Comparison of ENCODE assay signal across 14 cellular contexts in the genomic region with DNA sequence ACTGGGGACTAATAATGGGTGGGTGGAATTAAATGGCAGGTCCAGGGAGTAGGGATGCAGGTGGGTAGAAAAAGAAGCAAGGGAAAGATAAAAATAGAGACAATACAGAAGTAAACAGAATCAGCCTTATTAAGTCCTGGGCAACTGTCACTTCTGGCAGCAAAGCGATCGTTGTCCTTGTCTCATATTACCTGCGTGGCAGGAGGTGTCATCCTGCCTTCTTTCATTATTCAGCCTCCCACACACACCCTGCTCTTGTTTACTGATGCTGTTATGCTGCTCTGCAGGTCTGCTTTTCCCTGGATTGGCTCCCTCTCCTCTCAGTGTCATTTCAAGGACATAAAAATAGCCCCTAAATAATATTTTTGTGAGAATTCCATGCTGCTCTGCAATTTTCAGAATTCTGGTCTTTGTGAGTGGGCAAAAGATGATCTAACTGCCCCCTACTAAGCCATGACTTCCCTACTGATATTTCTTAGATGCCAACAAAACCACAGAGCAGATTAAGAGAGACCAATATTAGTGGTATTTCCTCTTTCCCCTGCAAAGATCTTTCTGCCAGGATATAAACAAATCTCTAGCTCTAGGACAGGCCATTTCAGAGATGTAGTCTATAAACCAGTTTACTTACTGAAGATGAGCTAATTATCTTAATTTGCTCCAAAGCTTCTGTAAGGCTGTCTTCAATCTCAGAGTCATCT. TPM values are rescaled to one million over a fixed set of nuclear protein-coding genes. Genes with fewer than 3 reads are reported as not detected.
DNase-seq lines count a peak whose midpoint lies in the region; ATAC-seq and TF ChIP-seq lines count a peak whose summit lies in the region.
"Had no signal": no experiment of that assay in that cellular context is flagged by ENCODE, and none has a peak within 500 bp of the region (broad histone marks: within the 10 kb centered on the region; RNA-seq: fewer than 3 reads in every experiment).

No MANE protein-coding gene starts in this region.

- BruUV-seq in MCF 10A (replicated peaks; lab: Mats Ljungman, UMichigan) = no TSS peak

- POLR2A ChIA-PET in MCF 10A (lab: Yijun Ruan, JAX) = interaction anchor here (0.6 kb wide), 1 partner anchor 28 kb away, joined by 4 read pairs; no protein-coding TSS in a partner anchor

- ATAC-seq in HG03378 (IDR thresholded peaks at IDR 0.05; ENCODE audit: unreplicated experiment) (no peak), HG03039 (IDR thresholded peaks at IDR 0.05; ENCODE audit: unreplicated experiment) (no peak)

- no peak for TF ChIP-seq POLR2A in breast epithelium (IDR thresholded peaks at IDR 0.05)

- H3K4me3 ChIP-seq in breast epithelium (no peak overlapping the region), colonic mucosa (no peak overlapping the region), right atrium auricular region (no peak overlapping the region)
- H3K4me3 ChIP-seq: MG63 had no signal

- intact Hi-C loops in breast epithelium (cut with DNase I; ENCODE audit: low total_unique reads) (no loop called here), MCF 10A (cut with micrococcal nuclease) (no loop called here), colonic mucosa (cut with DNase I) (loop anchor here (5.0 kb wide), 1 partner anchor 292 kb away; no protein-coding TSS in a partner anchor)

- H3K9me3 ChIP-seq in breast epithelium = no peaks in the 10 kb centered on the region
- no peaks in the 10 kb centered on the region for H3K9me3 ChIP-seq in colonic mucosa
- H3K9me3 ChIP-seq in right atrium auricular region = no peaks in the 10 kb centered on the region
- H3K9me3 ChIP-seq: MG63 had no signal

- H3K36me3 ChIP-seq in breast epithelium (no peaks in the 10 kb centered on the region), colonic mucosa (no peaks in the 10 kb centered on the region), right atrium auricular region (no peaks in the 10 kb centered on the region)
- H3K36me3 ChIP-seq: MG63 had no signal

- no peaks in the 10 kb centered on the region for H3K27me3 Mint-ChIP-seq in MCF 10A (ENCODE audit: insufficient read depth, unreplicated experiment)
- H3K27me3 Mint-ChIP-seq: brain had no signal

- H3K36me3 Mint-ChIP-seq in MCF 10A (ENCODE audit: insufficient read depth, unreplicated experiment) = no peaks in the 10 kb centered on the region
- H3K36me3 Mint-ChIP-seq: brain had no signal

- H3K27me3 ChIP-seq in breast epithelium (no peaks in the 10 kb centered on the region), colonic mucosa (no peaks in the 10 kb centered on the region), right atrium auricular region (no peaks in the 10 kb centered on the region)
- H3K27me3 ChIP-seq: MG63 had no signal

- H3K27ac ChIP-seq in breast epithelium (peak overlapping the region; percentile 33 to 67), colonic mucosa (no peak overlapping the region), right atrium auricular region (no peak overlapping the region)

- H3K9me3 Mint-ChIP-seq in MCF 10A (ENCODE audit: unreplicated experiment) = no peaks in the 10 kb centered on the region
- H3K9me3 Mint-ChIP-seq: activated T-helper 2 cell treated with anti-CD3 and anti-CD28 coated beads, Interferon-gamma antibody, Interleukin-2, Interleukin-4, amounts not matched to agents 10 μg/mL and 5 μg/mL and 100 μg/mL, durations not matched to agents 14 hours and 24 hours and 36 hours had no signal

- H3K4me1 Mint-ChIP-seq in MCF 10A (ENCODE audit: insufficient read depth, unreplicated experiment) = peaks cover 22% of the 10 kb centered on the region

- peaks cover 0 to 8% of the 10 kb centered on the region in 2 donors for H3K4me1 ChIP-seq in breast epithelium
- no peaks in the 10 kb centered on the region for H3K4me1 ChIP-seq in colonic mucosa
- H3K4me1 ChIP-seq in right atrium auricular region = peaks cover 0 to 10% of the 10 kb centered on the region in 2 donors

- H3K4me3 Mint-ChIP-seq in MCF 10A (ENCODE audit: unreplicated experiment) = no peak overlapping the region

- H3K27ac Mint-ChIP-seq in MCF 10A (ENCODE audit: low read depth, unreplicated experiment) = no peak overlapping the region
- H3K27ac Mint-ChIP-seq: activated T-helper 2 cell treated with anti-CD3 and anti-CD28 coated beads, Interferon-gamma antibody, Interleukin-2, Interleukin-4, amounts not matched to agents 10 μg/mL and 5 μg/mL and 100 μg/mL, durations not matched to agents 14 hours and 24 hours and 36 hours had no signal

- peak in 1 of 2 donors; percentile 44 for DNase-seq in breast epithelium (ENCODE audit: low spot score in 2 of 2)
- DNase-seq in MCF 10A (ENCODE audit: unreplicated experiment) = no peak
- peak; percentile 91 for DNase-seq in NCI-H345 (lab: John Stamatoyannopoulos, UW)
- peak; percentile 75 for DNase-seq in cerebellar cortex (ENCODE audit: low spot score)
- DNase-seq in colonic mucosa = no peak
- no peak for DNase-seq in right atrium auricular region (ENCODE audit: low spot score)
- DNase-seq: activated CD4-positive, alpha-beta T cell treated with anti-CD3 and anti-CD28 coated beads, Interleukin-2, amount 50 U/mL, for 1 hour; H7; T-helper 1 cell had no signal

- TF ChIP-seq CTCF in breast epithelium (IDR thresholded peaks at IDR 0.05) (no peak), MCF 10A (IDR thresholded peaks at IDR 0.05; ENCODE audit: unreplicated experiment) (no peak), colonic mucosa (IDR thresholded peaks at IDR 0.05) (no peak), right atrium auricular region (IDR thresholded peaks at IDR 0.05) (no peak)

- CTCF ChIA-PET in MCF 10A (lab: Yijun Ruan, JAX) = interaction anchor here (0.6 to 11.6 kb wide), 8 partner anchors 8 to 353 kb away, joined by 3 to 282 read pairs (median 4); no protein-coding TSS in a partner anchor

- no peak overlapping the region for H3K9ac ChIP-seq in colonic mucosa (ENCODE audit: low read depth in 2 of 2, low read length in 2 of 2)

RNA-seq across cellular contexts. Expression of gene VEPH1, which starts 8.5 kb away (rescaled TPM):
- total RNA-seq in breast epithelium (10 to 100 TPM in 1 of 3 donors, 1 to 10 TPM in 1, under 1 TPM in 1; under 0.01 to 20.9 (median 8.8) TPM), MCF 10A (2022) (2.4 TPM in 2 replicates), colonic mucosa (1 to 10 TPM; 1.3 to 2.7 TPM), right atrium auricular region (under 1 TPM; 0.48 to 0.86 TPM)
- total RNA-seq: activated T-helper 2 cell treated with anti-CD3 and anti-CD28 coated beads, Interferon-gamma antibody, Interleukin-2, Interleukin-4, amounts not matched to agents 10 μg/mL and 5 μg/mL and 100 μg/mL, durations not matched to agents 14 hours and 24 hours and 36 hours had no signal

RNA-seq across cellular contexts. Expression of gene PTX3, which starts 58.1 kb away (rescaled TPM):
- total RNA-seq in breast epithelium = 10 to 100 TPM; 10.1 to 94.1 (median 36.9) TPM
- total RNA-seq in MCF 10A (2022) = 159 and 217 TPM in 2 replicates
- total RNA-seq in colonic mucosa = 1 to 10 TPM; 1.0 to 1.4 TPM
- 1 to 10 TPM in 1 of 2 donors, under 1 TPM in 1; 0.59 to 2.6 TPM for total RNA-seq in right atrium auricular region
- total RNA-seq: activated T-helper 2 cell treated with anti-CD3 and anti-CD28 coated beads, Interferon-gamma antibody, Interleukin-2, Interleukin-4, amounts not matched to agents 10 μg/mL and 5 μg/mL and 100 μg/mL, durations not matched to agents 14 hours and 24 hours and 36 hours had no signal

Comparison
In these comparisons a context has a peak if more than half of its experiments do, and no peak if none do; other contexts are left out.
1. DNase-seq: peak in NCI-H345 (single experiment) and cerebellar cortex (single experiment); none in MCF 10A (single experiment), colonic mucosa (single experiment) and right atrium auricular region (single experiment).
2. H3K27ac ChIP-seq: peak in breast epithelium (2 of 2); none in colonic mucosa (single experiment) and right atrium auricular region (0 of 2).